In genomic region chr7:22319424-22320403, GRCh38 we compare ENCODE assay signal across 13 cellular contexts. TPM values are rescaled to one million over a fixed set of nuclear protein-coding genes. Genes with fewer than 3 reads are reported as not detected.
DNase-seq lines count a peak whose midpoint lies in the region; ATAC-seq and TF ChIP-seq lines count a peak whose summit lies in the region.
"Had no signal": no experiment of that assay in that cellular context is flagged by ENCODE, and none has a peak within 500 bp of the region (broad histone marks: within the 10 kb centered on the region; RNA-seq: fewer than 3 reads in every experiment).

No MANE protein-coding gene starts in this region.

- H3K9me3 Mint-ChIP-seq in WTC11: no peaks in the 10 kb centered on the region
- H3K9me3 Mint-ChIP-seq in activated T-cell treated with anti-CD3 and anti-CD28 coated beads, Interleukin-2, amount 50 U/mL, for 72 hours: no peaks in the 10 kb centered on the region
- H3K9me3 Mint-ChIP-seq: stimulated activated naive CD8-positive, alpha-beta T cell treated with anti-CD3 and anti-CD28 coated beads, Interleukin-15, amount 100 ng/mL, for 72 hours had no signal

- no peak overlapping the region for H2AFZ ChIP-seq in smooth muscle cell (ENCODE audit: low read depth)

- no peaks in the 10 kb centered on the region for H3K27me3 ChIP-seq in smooth muscle cell (ENCODE audit: low read depth)

- POLR2A ChIA-PET in WTC11 (lab: Charles Lee): interaction anchor here (0.6 kb wide), 1 partner anchor 187 kb away, joined by 6 read pairs; no protein-coding TSS in a partner anchor

- DNase-seq in LHCN-M2 (ENCODE audit: low read depth) (peak; percentile 84), NCI-H2171 treated with DMSO at 0.1 percent for 48 hours (lab: John Stamatoyannopoulos, UW) (peak; percentile 95), WTC11 (ENCODE audit: low spot score) (no peak), smooth muscle cell (lab: John Stamatoyannopoulos, UW; ENCODE audit: unreplicated experiment) (no peak), hepatic stellate cell (ENCODE audit: low spot score) (no peak)
- DNase-seq in activated T-cell treated with anti-CD3 and anti-CD28 coated beads, Interleukin-2, amount 50 U/mL, for 72 hours: no peak
- DNase-seq: Calu3; effector CD4-positive, alpha-beta T cell; stimulated activated CD4-positive, alpha-beta T cell treated with anti-CD3 and anti-CD28 coated beads, Interleukin-4, amount 100 ng/mL, for 24 hours; stimulated activated naive CD8-positive, alpha-beta T cell treated with anti-CD3 and anti-CD28 coated beads, Interleukin-15, amount 100 ng/mL, for 72 hours had no signal

- peaks cover 9% of the 10 kb centered on the region for H3K4me1 ChIP-seq in smooth muscle cell (ENCODE audit: low read depth)

- no peak overlapping the region for H3K4me3 ChIP-seq in smooth muscle cell

- 62% methylated on average over 7 of the region's 7 CpGs for WGBS in smooth muscle cell (ENCODE audit: low lambda C conversion rate)

- ATAC-seq in WTC11: peak; percentile 74
- no peak for ATAC-seq in activated T-cell treated with anti-CD3 and anti-CD28 coated beads, Interleukin-2, amount 50 U/mL, for 72 hours (replicated peaks in 1 of 2)
- no peak for ATAC-seq in GM18519 (IDR thresholded peaks at IDR 0.05; ENCODE audit: low FRiP score, unreplicated experiment)
- ATAC-seq: Panc1; stimulated activated naive CD8-positive, alpha-beta T cell treated with anti-CD3 and anti-CD28 coated beads, Interleukin-15, amount 100 ng/mL, for 72 hours had no signal

- no peak overlapping the region for H3K4me3 Mint-ChIP-seq in WTC11
- no peak overlapping the region for H3K4me3 Mint-ChIP-seq in activated T-cell treated with anti-CD3 and anti-CD28 coated beads, Interleukin-2, amount 50 U/mL, for 72 hours
- H3K4me3 Mint-ChIP-seq: stimulated activated naive CD8-positive, alpha-beta T cell treated with anti-CD3 and anti-CD28 coated beads, Interleukin-15, amount 100 ng/mL, for 72 hours had no signal

- H3K79me2 ChIP-seq in smooth muscle cell (ENCODE audit: low read depth): no peaks in the 10 kb centered on the region

- H3K27ac Mint-ChIP-seq in WTC11: peak overlapping the region; percentile 2; the same call in 1 of the 2 replicates
- H3K27ac Mint-ChIP-seq in activated T-cell treated with anti-CD3 and anti-CD28 coated beads, Interleukin-2, amount 50 U/mL, for 72 hours: no peak overlapping the region

- TF ChIP-seq CTCF in WTC11 (IDR thresholded peaks at IDR 0.05) (no peak), smooth muscle cell (IDR thresholded peaks at IDR 0.05; ENCODE audit: borderline replicate concordance, insufficient read depth, poor library complexity, severe bottlenecking) (no peak)

- 0 out of 2 replicates have a peak, but pooled peaks cover 2% of the 10 kb centered on the region for H3K36me3 Mint-ChIP-seq in WTC11
- no peaks in the 10 kb centered on the region for H3K36me3 Mint-ChIP-seq in activated T-cell treated with anti-CD3 and anti-CD28 coated beads, Interleukin-2, amount 50 U/mL, for 72 hours (ENCODE audit: insufficient read depth in 2 of 2)

- H3K9me3 ChIP-seq in smooth muscle cell (replicated peaks; ENCODE audit: low read depth): no peaks in the 10 kb centered on the region

- peaks cover 17% of the 10 kb centered on the region for H3K4me1 Mint-ChIP-seq in WTC11
- H3K4me1 Mint-ChIP-seq in activated T-cell treated with anti-CD3 and anti-CD28 coated beads, Interleukin-2, amount 50 U/mL, for 72 hours (ENCODE audit: low read depth): no peaks in the 10 kb centered on the region
- H3K4me1 Mint-ChIP-seq: stimulated activated naive CD8-positive, alpha-beta T cell treated with anti-CD3 and anti-CD28 coated beads, Interleukin-15, amount 100 ng/mL, for 72 hours had no signal

- no peaks in the 10 kb centered on the region for H3F3A ChIP-seq in smooth muscle cell (ENCODE audit: low read depth)

- H4K20me1 ChIP-seq in smooth muscle cell (ENCODE audit: low read depth): no peaks in the 10 kb centered on the region

- CTCF ChIA-PET in WTC11 (lab: Charles Lee): interaction anchor here (0.9 to 1.9 kb wide), 4 partner anchors 11 to 210 kb away, joined by 3 to 9 read pairs (median 4); no protein-coding TSS in a partner anchor

- no peak overlapping the region for H3K4me2 ChIP-seq in smooth muscle cell
- H3K4me2 ChIP-seq: KMS-11 had no signal

- no peaks in the 10 kb centered on the region for H3K27me3 Mint-ChIP-seq in WTC11 (ENCODE audit: low read depth)
- H3K27me3 Mint-ChIP-seq in activated T-cell treated with anti-CD3 and anti-CD28 coated beads, Interleukin-2, amount 50 U/mL, for 72 hours (ENCODE audit: low read depth): no peaks in the 10 kb centered on the region

- no peaks in the 10 kb centered on the region for H3K36me3 ChIP-seq in smooth muscle cell (ENCODE audit: low read depth)

- no peak overlapping the region for H3K9ac ChIP-seq in smooth muscle cell (ENCODE audit: low read depth)
- H3K9ac ChIP-seq: KMS-11 had no signal

- peak overlapping the region; percentile 54 for H3K27ac ChIP-seq in smooth muscle cell (ENCODE audit: low read depth)
- H3K27ac ChIP-seq: KMS-11 had no signal

TF ChIP-seq in WTC11, 78 proteins besides CTCF, POLR2A, EP300 and RAD21:
- TF ChIP-seq E2F5 (CRISPR knock-in tag; IDR thresholded peaks at IDR 0.05) (no peak), SP1 (CRISPR knock-in tag; conservative IDR thresholded peaks at IDR 0.05) (no peak), ATF1 (CRISPR knock-in tag; IDR thresholded peaks at IDR 0.05) (no peak), NR1H2 (CRISPR knock-in tag; IDR thresholded peaks at IDR 0.05) (no peak), ERG (CRISPR knock-in tag; IDR thresholded peaks at IDR 0.05) (no peak), ETV6 (CRISPR knock-in tag; IDR thresholded peaks at IDR 0.05) (no peak), ZNF416 (CRISPR knock-in tag; IDR thresholded peaks at IDR 0.05) (no peak), CREM (CRISPR knock-in tag; IDR thresholded peaks at IDR 0.05) (no peak), ESRRA (CRISPR knock-in tag; IDR thresholded peaks at IDR 0.05; ENCODE audit: borderline replicate concordance) (no peak), PRRX2 (CRISPR knock-in tag; IDR thresholded peaks at IDR 0.05) (no peak), ZNF317 (CRISPR knock-in tag; IDR thresholded peaks at IDR 0.05; ENCODE audit: borderline replicate concordance, low read depth) (no peak), ZNF138 (CRISPR knock-in tag; conservative IDR thresholded peaks at IDR 0.05) (no peak), IRF2 (CRISPR knock-in tag; IDR thresholded peaks at IDR 0.05; ENCODE audit: borderline replicate concordance, low read depth) (no peak), ZNF121 (CRISPR knock-in tag; IDR thresholded peaks at IDR 0.05) (no peak), TEAD4 (CRISPR knock-in tag; IDR thresholded peaks at IDR 0.05) (no peak), HMGA2 (CRISPR knock-in tag; IDR thresholded peaks at IDR 0.05) (no peak)
- TF ChIP-seq, protein P1, sequence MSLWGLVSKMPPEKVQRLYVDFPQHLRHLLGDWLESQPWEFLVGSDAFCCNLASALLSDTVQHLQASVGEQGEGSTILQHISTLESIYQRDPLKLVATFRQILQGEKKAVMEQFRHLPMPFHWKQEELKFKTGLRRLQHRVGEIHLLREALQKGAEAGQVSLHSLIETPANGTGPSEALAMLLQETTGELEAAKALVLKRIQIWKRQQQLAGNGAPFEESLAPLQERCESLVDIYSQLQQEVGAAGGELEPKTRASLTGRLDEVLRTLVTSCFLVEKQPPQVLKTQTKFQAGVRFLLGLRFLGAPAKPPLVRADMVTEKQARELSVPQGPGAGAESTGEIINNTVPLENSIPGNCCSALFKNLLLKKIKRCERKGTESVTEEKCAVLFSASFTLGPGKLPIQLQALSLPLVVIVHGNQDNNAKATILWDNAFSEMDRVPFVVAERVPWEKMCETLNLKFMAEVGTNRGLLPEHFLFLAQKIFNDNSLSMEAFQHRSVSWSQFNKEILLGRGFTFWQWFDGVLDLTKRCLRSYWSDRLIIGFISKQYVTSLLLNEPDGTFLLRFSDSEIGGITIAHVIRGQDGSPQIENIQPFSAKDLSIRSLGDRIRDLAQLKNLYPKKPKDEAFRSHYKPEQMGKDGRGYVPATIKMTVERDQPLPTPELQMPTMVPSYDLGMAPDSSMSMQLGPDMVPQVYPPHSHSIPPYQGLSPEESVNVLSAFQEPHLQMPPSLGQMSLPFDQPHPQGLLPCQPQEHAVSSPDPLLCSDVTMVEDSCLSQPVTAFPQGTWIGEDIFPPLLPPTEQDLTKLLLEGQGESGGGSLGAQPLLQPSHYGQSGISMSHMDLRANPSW (CRISPR knock-in tag; conservative IDR thresholded peaks at IDR 0.05; ENCODE audit: low read depth): no peak

RNA-seq across cellular contexts. Expression of gene RAPGEF5, which starts 37.2 kb away (rescaled TPM):
- total RNA-seq in LHCN-M2 (2014; rRNA removed) (under 0.01 and 0.06 TPM in 2 replicates), WTC11 (2021) (9.9 to 12.3 TPM (median 10.3 TPM) in 3 replicates), smooth muscle cell (3.0 and 11.4 TPM in 2 replicates)
- 0.30 TPM for polyA plus RNA-seq in LHCN-M2 (2012)
- 0.96 TPM in 1 of 2 replicates, not detected in the other for polyA plus RNA-seq in smooth muscle cell
- under 1 TPM; 0.46 to 0.72 TPM for total RNA-seq in activated T-cell treated with anti-CD3 and anti-CD28 coated beads, Interleukin-2, amount 50 U/mL, for 72 hours

Comparison
In these comparisons a context has a peak if more than half of its experiments do, and no peak if none do; other contexts are left out.
1. DNase-seq: peak in LHCN-M2 (single experiment) and NCI-H2171 treated with DMSO at 0.1 percent for 48 hours (single experiment); none in WTC11 (single experiment), smooth muscle cell (single experiment), activated T-cell treated with anti-CD3 and anti-CD28 coated beads, Interleukin-2, amount 50 U/mL, for 72 hours (0 of 2) and hepatic stellate cell (single experiment).